In genomic region chr2:24943427-24943826, GRCh38 we compare ENCODE assay signal across 1 cellular context.
TF ChIP-seq lines count a peak whose summit lies in the region.

No MANE protein-coding gene starts in this region.

TF ChIP-seq in IMR-90, 13 proteins besides CTCF, POLR2A, EP300 and RAD21 (continued from another document):
- no peak for TF ChIP-seq CEBPB (IDR thresholded peaks at IDR 0.05; ENCODE audit: low read depth, low read length)
- no peak for TF ChIP-seq FOS (IDR thresholded peaks at IDR 0.05; ENCODE audit: low read depth, low read length)
- no peak for TF ChIP-seq RFX5 (IDR thresholded peaks at IDR 0.05; ENCODE audit: low read depth, low read length)
- no peak for TF ChIP-seq USF2 (IDR thresholded peaks at IDR 0.05; ENCODE audit: low read depth, low read length)
- TF ChIP-seq BHLHE40 (IDR thresholded peaks at IDR 0.05; ENCODE audit: low read depth, low read length): no peak
- no peak for TF ChIP-seq MAFK (IDR thresholded peaks at IDR 0.05; ENCODE audit: low read depth, low read length)
TF ChIP-seq in IMR-90: peak in this region for 0.
